In genomic region chrX:66731398-66731797, GRCh38 we compare ENCODE assay signal across 8 cellular contexts.
DNase-seq lines count a peak whose midpoint lies in the region; ATAC-seq, FAIRE-seq and TF ChIP-seq lines count a peak whose summit lies in the region.

No MANE protein-coding gene starts in this region.

- TF ChIP-seq CTCF in endothelial cell of umbilical vein (IDR thresholded peaks at IDR 0.05; ENCODE audit: extremely low read depth in 1 of 2, insufficient read depth in 1 of 2, low read depth in 1 of 2, low read length in 2 of 2) (peak in 1 of 2 donors; percentile 5), mucosa of descending colon (IDR thresholded peaks at IDR 0.05) (no peak)

- dilution Hi-C loops in endothelial cell of umbilical vein (cut with MboI; ENCODE audit: extremely low pct_ligation_motif_present, low sequenced_read_pairs) = no loop called here

- POLR2A ChIA-PET in endothelial cell of umbilical vein (lab: Charles Lee) = no interaction called here

- H4K20me1 ChIP-seq in endothelial cell of umbilical vein (replicated peaks; ENCODE audit: control insufficient read depth, extremely low read depth, insufficient read depth, low read length) = no peaks in the 10 kb centered on the region

- H3K27me3 ChIP-seq in NT2/D1 (ENCODE audit: insufficient read depth, insufficient read length) (no peaks in the 10 kb centered on the region), endothelial cell of umbilical vein (ENCODE audit: control insufficient read depth in 2 of 2, insufficient read depth in 2 of 2, low read length in 2 of 2) (no peaks in the 10 kb centered on the region)

- DNase-seq in DMS153 treated with DMSO at 0.1 percent for 48 hours (lab: John Stamatoyannopoulos, UW; ENCODE audit: unreplicated experiment) (peak; percentile 24), NT2/D1 (ENCODE audit: low read depth, low spot score) (peak; percentile 27), endothelial cell of umbilical vein (ENCODE audit: low read depth, low spot score) (peak; percentile 9), retina (peak; percentile 10), mucosa of descending colon (no peak)

- H3K4me2 ChIP-seq in endothelial cell of umbilical vein (ENCODE audit: insufficient read depth, low read length) = no peak overlapping the region

- intact Hi-C loops in endothelial cell of umbilical vein (cut with micrococcal nuclease) = loop anchor here (10.0 kb wide), 1 partner anchor 527 kb away; no protein-coding TSS in a partner anchor
- intact Hi-C loops in mucosa of descending colon (cut with DNase I, micrococcal nuclease) = no loop called here

- CTCF ChIA-PET in endothelial cell of umbilical vein (lab: Charles Lee) = interaction anchor here (1.7 kb wide), 1 partner anchor 1149 kb away, joined by 11 read pairs; no protein-coding TSS in a partner anchor

- FAIRE-seq in endothelial cell of umbilical vein (lab: Jason Lieb, UNC) = peak; percentile 15

- no peaks in the 10 kb centered on the region for H3K79me2 ChIP-seq in endothelial cell of umbilical vein (ENCODE audit: control insufficient read depth, insufficient read depth, low read length)

- H3K9me3 ChIP-seq in NT2/D1 (ENCODE audit: insufficient read depth, low read length) = no peaks in the 10 kb centered on the region
- no peaks in the 10 kb centered on the region for H3K9me3 ChIP-seq in endothelial cell of umbilical vein (replicated peaks; ENCODE audit: control insufficient read depth, insufficient read depth, low read length)
- no peaks in the 10 kb centered on the region for H3K9me3 ChIP-seq in mucosa of descending colon

- H3K9ac ChIP-seq in NT2/D1 (ENCODE audit: insufficient read length, low read depth) = no peak overlapping the region
- H3K9ac ChIP-seq in endothelial cell of umbilical vein (replicated peaks; ENCODE audit: extremely low read depth, insufficient read depth, low read length) = no peak overlapping the region

- H3K36me3 ChIP-seq in NT2/D1 (ENCODE audit: insufficient read depth, insufficient read length, low read length) = no peaks in the 10 kb centered on the region
- H3K36me3 ChIP-seq in endothelial cell of umbilical vein (ENCODE audit: control insufficient read depth in 2 of 2, extremely low read depth in 1 of 2, insufficient read depth in 2 of 2, low read length in 2 of 2) = no peaks in the 10 kb centered on the region
- H3K36me3 ChIP-seq in mucosa of descending colon (ENCODE audit: low read depth) = no peaks in the 10 kb centered on the region

- no TSS peak for BruUV-seq in endothelial cell of umbilical vein (replicated peaks; lab: Mats Ljungman, UMichigan)

- no peaks in the 10 kb centered on the region for H3K9me1 ChIP-seq in endothelial cell of umbilical vein (replicated peaks; ENCODE audit: control insufficient read depth, extremely low read depth, insufficient read depth, low read length)

- H3K4me1 ChIP-seq in NT2/D1 (ENCODE audit: insufficient read depth, insufficient read length) (no peaks in the 10 kb centered on the region), endothelial cell of umbilical vein (ENCODE audit: control insufficient read depth, extremely low read depth, insufficient read depth, low read length) (no peaks in the 10 kb centered on the region), mucosa of descending colon (ENCODE audit: low read depth) (no peaks in the 10 kb centered on the region)

- H3K4me3 ChIP-seq in NT2/D1 (ENCODE audit: insufficient read length, low read depth) = no peak overlapping the region
- H3K4me3 ChIP-seq in endothelial cell of umbilical vein (replicated peaks in 1 of 3; ENCODE audit: insufficient read depth in 1 of 3, low read depth in 1 of 3, low read length in 3 of 3) = no peak overlapping the region
- H3K4me3 ChIP-seq in mucosa of descending colon = no peak overlapping the region

- TF ChIP-seq POLR2A in endothelial cell of umbilical vein (IDR thresholded peaks at IDR 0.05; ENCODE audit: low read depth, low read length) = no peak

- ATAC-seq in GM21717 (IDR thresholded peaks at IDR 0.05; ENCODE audit: unreplicated experiment) = peak; percentile 54
- no peak for ATAC-seq in HG03045 (IDR thresholded peaks at IDR 0.05; ENCODE audit: unreplicated experiment)
- ATAC-seq in GM21825 (IDR thresholded peaks at IDR 0.05; ENCODE audit: unreplicated experiment) = no peak
- ATAC-seq in mucosa of descending colon = no peak

- no peak overlapping the region for H2AFZ ChIP-seq in endothelial cell of umbilical vein (ENCODE audit: low read depth, low read length)

- no peak overlapping the region for H3K27ac ChIP-seq in endothelial cell of umbilical vein (ENCODE audit: insufficient read depth, low read depth, low read length)

TF ChIP-seq in endothelial cell of umbilical vein, 7 proteins besides CTCF, POLR2A, EP300 and RAD21:
- TF ChIP-seq EZH2 (IDR thresholded peaks at IDR 0.05; ENCODE audit: borderline replicate concordance, low read depth, low read length, severe bottlenecking) = no peak
- TF ChIP-seq GATA2 (IDR thresholded peaks at IDR 0.05; ENCODE audit: insufficient read depth, insufficient read length, low read depth, low read length) = no peak
- no peak for TF ChIP-seq POLR2AphosphoS5 (IDR thresholded peaks at IDR 0.05; ENCODE audit: insufficient read depth, low read depth, low read length)
TF ChIP-seq in endothelial cell of umbilical vein: peak in this region for 0.

Comparison
In these comparisons a context has a peak if more than half of its experiments do, and no peak if none do; other contexts are left out.
1. DNase-seq: peak in DMS153 treated with DMSO at 0.1 percent for 48 hours (single experiment), NT2/D1 (single experiment), endothelial cell of umbilical vein (single experiment) and retina (single experiment); none in mucosa of descending colon (0 of 3).